1 cellular context compared by ENCODE assay signal in genomic region chr6:83859410-83860346, GRCh38.
TF ChIP-seq lines count a peak whose summit lies in the region.

Gene CYB5R4, plus strand, starts transcription at chr6:83859689. Its CDS starts 94 bp downstream, at chr6:83859783.

TF ChIP-seq in GM12878, 131 proteins besides CTCF, POLR2A, EP300 and RAD21 (continued from another document and continues in another):
- TF ChIP-seq RELB (IDR thresholded peaks at IDR 0.05; ENCODE audit: low read depth) = peak; percentile 62
- no peak for TF ChIP-seq KAT2A (conservative IDR thresholded peaks at IDR 0.05; ENCODE audit: control insufficient read depth, low read depth, low read length)
- no peak for TF ChIP-seq MEF2B (IDR thresholded peaks at IDR 0.05; ENCODE audit: partially characterized antibody, poor library complexity, severe bottlenecking)
- TF ChIP-seq GATAD2B (conservative IDR thresholded peaks at IDR 0.05; ENCODE audit: low read depth) = peak; percentile 97
- no peak for TF ChIP-seq SUPT20H (IDR thresholded peaks at IDR 0.05; ENCODE audit: borderline replicate concordance, control insufficient read depth, low read depth, low read length)
- no peak for TF ChIP-seq SREBF2 (IDR thresholded peaks at IDR 0.05; ENCODE audit: low read length)
- peak; percentile 62; the same call in 1 of the 2 replicates for TF ChIP-seq CBFB (IDR thresholded peaks at IDR 0.05; ENCODE audit: low read depth)
- TF ChIP-seq POLR2AphosphoS2 (IDR thresholded peaks at IDR 0.05; ENCODE audit: low read depth, low read length) = peak; percentile 91
- peak; percentile 81; the same call in 1 of the 2 replicates for TF ChIP-seq NBN (IDR thresholded peaks at IDR 0.05)
- TF ChIP-seq BACH1 (IDR thresholded peaks at IDR 0.05; ENCODE audit: borderline replicate concordance) = no peak; the same call in 1 of the 2 replicates
- TF ChIP-seq PBX3 (IDR thresholded peaks at IDR 0.05; ENCODE audit: insufficient replicate concordance, low read depth, low read length) = no peak
- no peak for TF ChIP-seq MTA3 (IDR thresholded peaks at IDR 0.05; ENCODE audit: borderline replicate concordance, low read length)
- TF ChIP-seq SMAD5 (IDR thresholded peaks at IDR 0.05; ENCODE audit: low read depth) = no peak
- peak; percentile 90 for TF ChIP-seq IRF4 (IDR thresholded peaks at IDR 0.05; ENCODE audit: low read depth, low read length)
- TF ChIP-seq NFYA (IDR thresholded peaks at IDR 0.05; ENCODE audit: borderline replicate concordance, low read depth, low read length) = no peak
- TF ChIP-seq CBX5 (IDR thresholded peaks at IDR 0.05; ENCODE audit: low read depth) = peak; percentile 74; the same call in 1 of the 2 replicates
- 0 out of 2 replicates have a peak, but pooled peaks have one; percentile 24 for TF ChIP-seq WRNIP1 (IDR thresholded peaks at IDR 0.05; ENCODE audit: borderline replicate concordance, low read depth, low read length)
- TF ChIP-seq CHD1 (IDR thresholded peaks at IDR 0.05; ENCODE audit: low read depth, low read length) = no peak
- no peak for TF ChIP-seq GABPA (IDR thresholded peaks at IDR 0.05; ENCODE audit: low read depth)
- TF ChIP-seq REST (IDR thresholded peaks at IDR 0.05; ENCODE audit: low read depth, low read length) = peak; percentile 100
- TF ChIP-seq MTA2 (IDR thresholded peaks at IDR 0.05; ENCODE audit: low read depth) = peak; percentile 48; the same call in 1 of the 2 replicates
- TF ChIP-seq BCLAF1 (IDR thresholded peaks at IDR 0.05) = no peak
- TF ChIP-seq SMAD1 (IDR thresholded peaks at IDR 0.05; ENCODE audit: low read depth, partially characterized antibody) = no peak
- no peak for TF ChIP-seq CEBPB (IDR thresholded peaks at IDR 0.05; ENCODE audit: borderline replicate concordance in 1 of 2, low read depth in 2 of 2, low read length in 2 of 2)
- peak; percentile 75; the same call in 1 of the 2 replicates for TF ChIP-seq SMARCA5 (IDR thresholded peaks at IDR 0.05)
- no peak for TF ChIP-seq JUNB (IDR thresholded peaks at IDR 0.05)
- TF ChIP-seq SRF (IDR thresholded peaks at IDR 0.05; ENCODE audit: low read depth in 2 of 2, low read length in 2 of 2) = no peak
- TF ChIP-seq POLR2AphosphoS5 (IDR thresholded peaks at IDR 0.05; ENCODE audit: low read length) = peak; percentile 93
- TF ChIP-seq ZNF622 (IDR thresholded peaks at IDR 0.05) = no peak
- TF ChIP-seq MAX (IDR thresholded peaks at IDR 0.05; ENCODE audit: low read depth, low read length) = peak; percentile 85
- TF ChIP-seq KLF5 (IDR thresholded peaks at IDR 0.05; ENCODE audit: partially characterized antibody) = peak; percentile 79
- TF ChIP-seq ZNF274 (IDR thresholded peaks at IDR 0.05; ENCODE audit: insufficient read depth, insufficient read length) = no peak
- peak; percentile 54 for TF ChIP-seq RUNX3 (IDR thresholded peaks at IDR 0.05; ENCODE audit: low read length)
- no peak for TF ChIP-seq ASH2L (IDR thresholded peaks at IDR 0.05; ENCODE audit: borderline replicate concordance, low read depth)
- TF ChIP-seq E2F4 (IDR thresholded peaks at IDR 0.05; ENCODE audit: low read depth, low read length) = no peak
- no peak for TF ChIP-seq KDM1A (IDR thresholded peaks at IDR 0.05; ENCODE audit: borderline replicate concordance)
- no peak for TF ChIP-seq ZNF384 (IDR thresholded peaks at IDR 0.05; ENCODE audit: borderline replicate concordance, low read depth, low read length)
- peak; percentile 80 for TF ChIP-seq CREM (IDR thresholded peaks at IDR 0.05; ENCODE audit: low read depth)
- TF ChIP-seq SUZ12 (IDR thresholded peaks at IDR 0.05; ENCODE audit: unreplicated experiment) = no peak
- TF ChIP-seq ZNF687 (IDR thresholded peaks at IDR 0.05) = peak; percentile 79
- TF ChIP-seq BRCA1 (IDR thresholded peaks at IDR 0.05; ENCODE audit: low read depth, low read length) = no peak
- TF ChIP-seq TCF7 (IDR thresholded peaks at IDR 0.05; ENCODE audit: borderline replicate concordance) = peak; percentile 99
- TF ChIP-seq TCF12 (IDR thresholded peaks at IDR 0.05; ENCODE audit: low read depth, low read length) = no peak
- TF ChIP-seq STAT3 (IDR thresholded peaks at IDR 0.05; ENCODE audit: low read depth, low read length) = no peak
- no peak for TF ChIP-seq ZBED1 (IDR thresholded peaks at IDR 0.05; ENCODE audit: borderline replicate concordance)
- TF ChIP-seq MYC (IDR thresholded peaks at IDR 0.05; ENCODE audit: insufficient read depth, insufficient read length, insufficient replicate concordance, low read length, severe bottlenecking) = no peak
- no peak for TF ChIP-seq MYB (IDR thresholded peaks at IDR 0.05; ENCODE audit: borderline replicate concordance, low read depth, low read length)
- peak; percentile 18; the same call in 1 of the 2 replicates for TF ChIP-seq CHD2 (IDR thresholded peaks at IDR 0.05; ENCODE audit: borderline replicate concordance, low read depth, low read length)
- no peak for TF ChIP-seq SKIL (IDR thresholded peaks at IDR 0.05; ENCODE audit: low read depth, poor library complexity, severe bottlenecking)
- peak; percentile 100 for TF ChIP-seq SIN3A (IDR thresholded peaks at IDR 0.05; ENCODE audit: low read depth, low read length)
